In the genomic region with DNA sequence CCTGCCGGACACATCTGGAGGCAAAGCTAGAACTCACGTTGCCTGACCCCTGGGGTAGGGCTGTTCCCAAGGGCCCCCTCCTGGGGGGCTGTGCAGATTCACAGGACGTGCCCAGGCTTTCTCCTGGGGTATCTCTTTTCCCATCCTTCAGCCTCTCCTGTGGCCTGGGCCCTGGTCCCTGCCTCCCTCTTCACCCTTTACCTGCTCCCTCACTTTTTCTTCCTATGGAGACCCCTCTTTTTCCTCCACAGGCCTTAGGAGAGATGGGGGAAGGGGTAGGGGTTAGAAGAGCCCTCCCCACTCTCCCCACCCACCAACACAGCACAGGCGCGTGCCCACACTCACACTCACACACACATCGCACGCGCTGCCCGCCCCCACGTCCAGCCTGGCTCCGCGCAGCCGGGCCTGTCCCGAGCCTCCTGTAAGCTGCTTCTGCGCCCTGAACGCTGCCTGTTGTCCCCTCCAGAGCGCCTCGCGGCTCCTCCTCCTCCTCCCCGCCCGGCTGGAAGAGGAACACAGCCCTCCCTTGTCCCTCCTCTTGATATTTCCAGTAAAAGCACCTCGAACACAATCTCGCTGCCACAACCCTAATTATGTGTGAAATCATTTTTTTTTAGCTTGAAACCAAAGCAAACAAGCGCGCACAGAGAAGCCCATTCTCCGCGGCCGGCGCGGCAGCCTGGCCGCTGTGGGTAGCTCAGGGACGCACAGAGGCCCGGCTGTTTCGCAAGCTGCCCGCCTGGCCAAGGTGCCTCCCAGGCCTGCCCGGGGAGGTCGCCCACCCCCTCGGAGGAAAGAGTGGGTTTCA, we compare ENCODE assay signal across 14 cellular contexts. TPM values are rescaled to one million over a fixed set of nuclear protein-coding genes. Genes with fewer than 3 reads are reported as not detected.
DNase-seq lines count a peak whose midpoint lies in the region; FAIRE-seq and TF ChIP-seq lines count a peak whose summit lies in the region.
"Had no signal": no experiment of that assay in that cellular context is flagged by ENCODE, and none has a peak within 500 bp of the region (broad histone marks: within the 10 kb centered on the region; RNA-seq: fewer than 3 reads in every experiment).

No MANE protein-coding gene starts in this region.

- DNase-seq in EH (ENCODE audit: low read depth) (peak; percentile 19), RPMI7951 (ENCODE audit: low read depth) (peak; percentile 48), foreskin melanocyte (peak; percentile 87), occipital lobe (lab: John Stamatoyannopoulos, UW) (peak; percentile 5), GOT3 (lab: John Stamatoyannopoulos, UW) (no peak), kidney tubule cell (ENCODE audit: low spot score) (no peak), SW480 (ENCODE audit: low spot score) (no peak), GM12891 (ENCODE audit: insufficient read length, low spot score) (no peak)
- DNase-seq: activated CD8-positive, alpha-beta memory T cell treated with anti-CD3 and anti-CD28 coated beads, Interleukin-2, amount 10 ng/mL, durations not matched to agents 7 days and 5 days; DMS153; naive thymus-derived CD4-positive, alpha-beta T cell; NCI-H2171 treated with DMSO at 0.1 percent for 48 hours; stimulated activated CD4-positive, alpha-beta T cell treated with anti-CD3 and anti-CD28 coated beads, Interleukin-4, amount 100 ng/mL, for 4 hours had no signal

- TF ChIP-seq POLR2A in GM12891 (IDR thresholded peaks at IDR 0.05; ENCODE audit: low read depth, low read length): no peak

- no peak for FAIRE-seq in GM12891 (lab: Jason Lieb, UNC)
- FAIRE-seq: frontal cortex had no signal

TF ChIP-seq in GM12891, 5 proteins besides CTCF, POLR2A, EP300 and RAD21:
- TF ChIP-seq POU2F2 (IDR thresholded peaks at IDR 0.05; ENCODE audit: low read depth, low read length) (no peak), TAF1 (IDR thresholded peaks at IDR 0.05; ENCODE audit: low read depth, low read length) (no peak), POLR2AphosphoS5 (IDR thresholded peaks at IDR 0.05; ENCODE audit: low read depth, low read length) (no peak), SPI1 (IDR thresholded peaks at IDR 0.05; ENCODE audit: low read depth, low read length) (no peak), PAX5 (IDR thresholded peaks at IDR 0.05; ENCODE audit: insufficient read depth, low read length, severe bottlenecking) (no peak)
TF ChIP-seq in GM12891: peak in this region for 0.

RNA-seq across cellular contexts. Expression of a gene that starts 33.9 kb away (rescaled TPM):
- total RNA-seq in RPMI7951 (2014; rRNA removed; shearing (Covaris generic)): 0.78 and 0.96 TPM in 2 replicates
- total RNA-seq in occipital lobe: 0.47 TPM
- not detected for polyA plus RNA-seq in GM12891 (2012; ENCODE audit: low read depth, missing spikeins)
- total RNA-seq: activated CD8-positive, alpha-beta memory T cell treated with anti-CD3 and anti-CD28 coated beads, Interleukin-2, amount 10 ng/mL, durations not matched to agents 7 days and 5 days; naive thymus-derived CD4-positive, alpha-beta T cell had no signal

Comparison
In these comparisons a context has a peak if more than half of its experiments do, and no peak if none do; other contexts are left out.
1. DNase-seq: peak in EH (single experiment), RPMI7951 (single experiment), foreskin melanocyte (single experiment) and occipital lobe (single experiment); none in GOT3 (single experiment), kidney tubule cell (single experiment), SW480 (single experiment) and GM12891 (single experiment).